26 cellular contexts compared by ENCODE assay signal in the genomic region with DNA sequence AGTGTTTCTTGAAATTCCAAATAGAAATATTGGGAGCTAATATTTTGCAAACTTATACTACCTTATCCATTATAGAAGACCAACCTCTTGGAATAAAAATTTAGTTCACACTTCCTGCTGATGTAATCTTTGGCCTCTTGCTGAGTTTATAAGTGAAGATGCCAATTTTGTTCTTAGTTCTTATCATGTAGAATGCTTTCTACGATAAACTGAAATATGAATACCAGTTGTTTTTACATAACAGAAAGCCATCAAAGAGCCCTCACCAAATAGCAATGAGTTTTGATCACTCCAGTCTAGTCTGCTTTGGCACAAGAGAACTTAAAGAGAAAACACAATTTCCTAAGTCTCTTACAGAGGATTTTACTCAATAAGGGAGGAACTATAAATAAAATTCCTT.
"Had no signal": no experiment of that assay in that cellular context is flagged by ENCODE, and none has a peak within 500 bp of the region (broad histone marks: within the 10 kb centered on the region; RNA-seq: fewer than 3 reads in every experiment).

No MANE protein-coding gene starts in this region.

- H3K36me3 ChIP-seq: adrenal gland, brain microvascular endothelial cell, right lobe of liver, thoracic aorta had no signal

- H3K4me1 ChIP-seq: adrenal gland had no signal

- H3K4me3 Mint-ChIP-seq: activated CD4-positive, alpha-beta T cell treated with anti-CD3 and anti-CD28 coated beads for 36 hours; activated naive CD8-positive, alpha-beta T cell; effector memory CD8-positive, alpha-beta T cell; nephron; stimulated activated naive CD8-positive, alpha-beta T cell treated with anti-CD3 and anti-CD28 coated beads, Interleukin-15, Interleukin-2, amounts not matched to agents 100 ng/mL and 50 ng/mL, for 24 hours had no signal

- H3K27ac Mint-ChIP-seq: activated CD4-positive, alpha-beta T cell treated with anti-CD3 and anti-CD28 coated beads for 36 hours; activated naive CD8-positive, alpha-beta T cell; effector memory CD8-positive, alpha-beta T cell; nephron; progenitor cell of endocrine pancreas; stimulated activated naive CD8-positive, alpha-beta T cell treated with anti-CD3 and anti-CD28 coated beads, Interleukin-15, Interleukin-2, amounts not matched to agents 100 ng/mL and 50 ng/mL, for 24 hours had no signal

- ATAC-seq: effector memory CD8-positive, alpha-beta T cell; foreskin keratinocyte; heart left ventricle; left ventricle myocardium superior had no signal

- H3K4me3 ChIP-seq: adrenal gland, heart left ventricle, right lobe of liver, skin epidermis, thoracic aorta had no signal

- H3K27me3 ChIP-seq: adrenal gland, brain microvascular endothelial cell, foreskin keratinocyte, heart left ventricle, right lobe of liver had no signal

- H3K9me3 Mint-ChIP-seq: effector memory CD8-positive, alpha-beta T cell had no signal

- FAIRE-seq: urothelium cell line had no signal

- DNase-seq: activated CD4-positive, alpha-beta T cell treated with anti-CD3 and anti-CD28 coated beads for 36 hours; activated CD4-positive, alpha-beta T cell treated with anti-CD3 and anti-CD28 coated beads, Interleukin-2, amount 50 U/mL, for 4 hours; activated CD4-positive, CD25-positive, alpha-beta regulatory T cell; activated effector memory CD4-positive, alpha-beta T cell treated with Interleukin-2 at 50 U/mL for 16 hours; activated naive CD4-positive, alpha-beta T cell treated with Interleukin-2 at 50 U/mL for 16 hours; adrenal gland; aorta; brain microvascular endothelial cell; cortex of kidney; effector memory CD8-positive, alpha-beta T cell; erythroblast; foreskin keratinocyte; heart left ventricle; hypothalamus; left ventricle myocardium superior; right lobe of liver; stimulated activated CD4-positive, alpha-beta T cell treated with anti-CD3 and anti-CD28 coated beads, Interleukin-12 subunit alpha, Interleukin-12 subunit beta, amount 100 ng/mL, for 4 hours; stimulated activated CD4-positive, alpha-beta T cell treated with anti-CD3 and anti-CD28 coated beads, Interleukin-4, amount 100 ng/mL, for 1 hour; T-helper 2 cell had no signal

- H3K27me3 Mint-ChIP-seq: activated CD4-positive, alpha-beta T cell treated with anti-CD3 and anti-CD28 coated beads for 36 hours; activated naive CD8-positive, alpha-beta T cell; effector memory CD8-positive, alpha-beta T cell; progenitor cell of endocrine pancreas; stimulated activated naive CD8-positive, alpha-beta T cell treated with anti-CD3 and anti-CD28 coated beads, Interleukin-15, Interleukin-2, amounts not matched to agents 100 ng/mL and 50 ng/mL, for 24 hours had no signal

- H3K27ac ChIP-seq: adrenal gland, brain microvascular endothelial cell, foreskin keratinocyte, heart left ventricle, right lobe of liver, skin epidermis, thoracic aorta had no signal
